30 cellular contexts compared by ENCODE assay signal in genomic region chr6:106225581-106225980, GRCh38.
DNase-seq lines count a peak whose midpoint lies in the region; ATAC-seq and TF ChIP-seq lines count a peak whose summit lies in the region.
"Had no signal": no experiment of that assay in that cellular context is flagged by ENCODE, and none has a peak within 500 bp of the region (broad histone marks: within the 10 kb centered on the region; RNA-seq: fewer than 3 reads in every experiment).

No MANE protein-coding gene starts in this region.

- TF ChIP-seq CTCF in activated B cell treated with CpG ODN at 0.5 μM for 24 hours (IDR thresholded peaks at IDR 0.05) (no peak), right lobe of liver (IDR thresholded peaks at IDR 0.05) (no peak)

- DNase-seq in DMS 273 (lab: John Stamatoyannopoulos, UW; ENCODE audit: unreplicated experiment) (peak; percentile 4), DMS 273 treated with DMSO at 0.1 percent for 48 hours (lab: John Stamatoyannopoulos, UW) (no peak), activated B cell treated with CpG ODN at 0.5 μM for 24 hours (no peak), right lobe of liver (no peak), nucleus accumbens (lab: John Stamatoyannopoulos, UW) (no peak)
- DNase-seq in CD4-positive, CD25-positive, alpha-beta regulatory T cell, result no peak
- DNase-seq in stimulated activated naive B cell treated with anti-CD40 and anti-IgM and Interleukin-4, amounts not matched to agents 10 μg/mL and 1 μg/mL and 100 μg/mL, for 72 hours, result no peak
- DNase-seq: activated CD4-positive, alpha-beta T cell treated with anti-CD3 and anti-CD28 coated beads for 1 hour; activated CD8-positive, alpha-beta T cell treated with anti-CD3 and anti-CD28 coated beads, Interleukin-2, amount 10 ng/mL, durations not matched to agents 7 days and 5 days; activated naive CD4-positive, alpha-beta T cell; amygdala; DMS79 treated with DMSO at 0.1 percent for 48 hours; GF-D8; glutamatergic neuron; H9; islet precursor cell; NCI-H1092; NCI-H2029; NCI-H526 treated with DMSO at 0.1 percent for 48 hours; right cardiac atrium; RPMI8226; stimulated activated CD4-positive, alpha-beta T cell treated with anti-CD3 and anti-CD28 coated beads, Interleukin-4, amount 100 ng/mL, for 1 hour had no signal

- no peaks in the 10 kb centered on the region for H3K27me3 Mint-ChIP-seq in CD4-positive, CD25-positive, alpha-beta regulatory T cell
- H3K27me3 Mint-ChIP-seq in activated B cell treated with CpG ODN at 0.5 μM for 24 hours, result no peaks in the 10 kb centered on the region
- H3K27me3 Mint-ChIP-seq in stimulated activated naive B cell treated with anti-CD40 and anti-IgM and Interleukin-4, amounts not matched to agents 10 μg/mL and 1 μg/mL and 100 μg/mL, for 72 hours, result no peaks in the 10 kb centered on the region
- H3K27me3 Mint-ChIP-seq: IgD-negative memory B cell had no signal

- no peak overlapping the region for H3K4me3 ChIP-seq in CD4-positive, CD25-positive, alpha-beta regulatory T cell (ENCODE audit: low read depth, low read length)
- H3K4me3 ChIP-seq in right lobe of liver, result no peak overlapping the region
- H3K4me3 ChIP-seq: lung, suprapubic skin had no signal

- intact Hi-C loops in activated B cell treated with CpG ODN at 0.5 μM for 24 hours (cut with micrococcal nuclease), result no loop called here
- intact Hi-C loops in right lobe of liver (cut with DNase I), result no loop called here

- no peak overlapping the region for H3K4me3 Mint-ChIP-seq in CD4-positive, CD25-positive, alpha-beta regulatory T cell
- H3K4me3 Mint-ChIP-seq in activated B cell treated with CpG ODN at 0.5 μM for 24 hours, result no peak overlapping the region
- no peak overlapping the region for H3K4me3 Mint-ChIP-seq in stimulated activated naive B cell treated with anti-CD40 and anti-IgM and Interleukin-4, amounts not matched to agents 10 μg/mL and 1 μg/mL and 100 μg/mL, for 72 hours
- H3K4me3 Mint-ChIP-seq: activated CD8-positive, alpha-beta T cell treated with anti-CD3 and anti-CD28 coated beads, Interleukin-2, amount 10 ng/mL, durations not matched to agents 7 days and 5 days; H9; IgD-negative memory B cell; neural crest cell had no signal

- H3K27ac Mint-ChIP-seq in CD4-positive, CD25-positive, alpha-beta regulatory T cell, result peak overlapping the region; percentile 6 to 49 (median 27)
- H3K27ac Mint-ChIP-seq in activated B cell treated with CpG ODN at 0.5 μM for 24 hours, result peak overlapping the region; percentile 21
- H3K27ac Mint-ChIP-seq in stimulated activated naive B cell treated with anti-CD40 and anti-IgM and Interleukin-4, amounts not matched to agents 10 μg/mL and 1 μg/mL and 100 μg/mL, for 72 hours, result no peak overlapping the region
- H3K27ac Mint-ChIP-seq: activated CD8-positive, alpha-beta T cell treated with anti-CD3 and anti-CD28 coated beads, Interleukin-2, amount 10 ng/mL, durations not matched to agents 7 days and 5 days; H9 had no signal

- no peak for TF ChIP-seq POLR2A in right lobe of liver (IDR thresholded peaks at IDR 0.05)
- TF ChIP-seq POLR2A in GM18505 (IDR thresholded peaks at IDR 0.05; ENCODE audit: borderline replicate concordance, extremely low read depth, insufficient read depth, insufficient read length), result no peak

- H3K9me3 Mint-ChIP-seq in CD4-positive, CD25-positive, alpha-beta regulatory T cell, result no peaks in the 10 kb centered on the region
- H3K9me3 Mint-ChIP-seq in activated B cell treated with CpG ODN at 0.5 μM for 24 hours, result no peaks in the 10 kb centered on the region
- no peaks in the 10 kb centered on the region for H3K9me3 Mint-ChIP-seq in stimulated activated naive B cell treated with anti-CD40 and anti-IgM and Interleukin-4, amounts not matched to agents 10 μg/mL and 1 μg/mL and 100 μg/mL, for 72 hours
- H3K9me3 Mint-ChIP-seq: IgD-negative memory B cell had no signal

- ATAC-seq in CD4-positive, CD25-positive, alpha-beta regulatory T cell (ENCODE audit: low read depth in 2 of 2), result no peak
- ATAC-seq in activated B cell treated with CpG ODN at 0.5 μM for 24 hours (ENCODE audit: low read depth) (no peak), right lobe of liver (peak; percentile 78 to 96 (median 88)), GM18505 (IDR thresholded peaks at IDR 0.05; ENCODE audit: unreplicated experiment) (no peak)
- no peak for ATAC-seq in stimulated activated naive B cell treated with anti-CD40 and anti-IgM and Interleukin-4, amounts not matched to agents 10 μg/mL and 1 μg/mL and 100 μg/mL, for 72 hours (replicated peaks)
- ATAC-seq: activated CD8-positive, alpha-beta T cell treated with anti-CD3 and anti-CD28 coated beads, Interleukin-2, amount 10 ng/mL, durations not matched to agents 7 days and 5 days; right cardiac atrium had no signal

- peaks cover 24 to 39% (median 28%) of the 10 kb centered on the region in 4 donors for H3K4me1 Mint-ChIP-seq in CD4-positive, CD25-positive, alpha-beta regulatory T cell
- peaks cover 7% of the 10 kb centered on the region for H3K4me1 Mint-ChIP-seq in activated B cell treated with CpG ODN at 0.5 μM for 24 hours
- peaks cover 2 to 21% of the 10 kb centered on the region in 2 donors for H3K4me1 Mint-ChIP-seq in stimulated activated naive B cell treated with anti-CD40 and anti-IgM and Interleukin-4, amounts not matched to agents 10 μg/mL and 1 μg/mL and 100 μg/mL, for 72 hours
- H3K4me1 Mint-ChIP-seq: neural crest cell had no signal

- H3K27ac ChIP-seq in CD4-positive, CD25-positive, alpha-beta regulatory T cell (ENCODE audit: insufficient read depth, low read length, poor library complexity, severe bottlenecking), result no peak overlapping the region
- peak overlapping the region in 2 of 3 donors; percentile 18 to 61 for H3K27ac ChIP-seq in right lobe of liver
- H3K27ac ChIP-seq: 22Rv1, epithelial cell of prostate, parathyroid adenoma, suprapubic skin had no signal

- no peaks in the 10 kb centered on the region for H3K36me3 ChIP-seq in CD4-positive, CD25-positive, alpha-beta regulatory T cell (ENCODE audit: control insufficient read depth, insufficient read depth, low read length)
- no peaks in the 10 kb centered on the region for H3K36me3 ChIP-seq in right lobe of liver

- POLR2A ChIA-PET in activated B cell treated with CpG ODN at 0.5 μM for 24 hours (lab: Charles Lee), result interaction anchor here (0.6 kb wide), 1 partner anchor 1693 kb away, joined by 5 read pairs; no protein-coding TSS in a partner anchor

- CTCF ChIA-PET in activated B cell treated with CpG ODN at 0.5 μM for 24 hours (lab: Charles Lee), result interaction anchor here (3.9 to 4.3 kb wide), 2 partner anchors 136 to 795 kb away, joined by 29 to 65 read pairs; no protein-coding TSS in a partner anchor

- peaks cover 3% of the 10 kb centered on the region for H3K4me1 ChIP-seq in CD4-positive, CD25-positive, alpha-beta regulatory T cell (ENCODE audit: control insufficient read depth, insufficient read depth, low read length, poor library complexity, severe bottlenecking)
- H3K4me1 ChIP-seq in right lobe of liver, result peaks cover 0 to 15% (median 2%) of the 10 kb centered on the region in 4 donors

- H3K27me3 ChIP-seq in CD4-positive, CD25-positive, alpha-beta regulatory T cell (ENCODE audit: control insufficient read depth, insufficient read depth, low read length), result no peaks in the 10 kb centered on the region
- no peaks in the 10 kb centered on the region for H3K27me3 ChIP-seq in right lobe of liver
- H3K27me3 ChIP-seq: suprapubic skin had no signal

- no peaks in the 10 kb centered on the region for H3K36me3 Mint-ChIP-seq in CD4-positive, CD25-positive, alpha-beta regulatory T cell
- H3K36me3 Mint-ChIP-seq in activated B cell treated with CpG ODN at 0.5 μM for 24 hours (ENCODE audit: low read depth), result peaks cover 23% of the 10 kb centered on the region
- peaks cover 20 to 29% of the 10 kb centered on the region in 2 donors for H3K36me3 Mint-ChIP-seq in stimulated activated naive B cell treated with anti-CD40 and anti-IgM and Interleukin-4, amounts not matched to agents 10 μg/mL and 1 μg/mL and 100 μg/mL, for 72 hours

- no peaks in the 10 kb centered on the region for H3K9me3 ChIP-seq in CD4-positive, CD25-positive, alpha-beta regulatory T cell (ENCODE audit: control insufficient read depth in 2 of 2, low read length in 2 of 2)
- no peaks in the 10 kb centered on the region for H3K9me3 ChIP-seq in right lobe of liver
- H3K9me3 ChIP-seq: suprapubic skin had no signal

Comparison
In these comparisons a context has a peak if more than half of its experiments do, and no peak if none do; other contexts are left out.
1. ATAC-seq: peak in right lobe of liver (4 of 4); none in CD4-positive, CD25-positive, alpha-beta regulatory T cell (0 of 2), activated B cell treated with CpG ODN at 0.5 μM for 24 hours (single experiment), GM18505 (single experiment) and stimulated activated naive B cell treated with anti-CD40 and anti-IgM and Interleukin-4, amounts not matched to agents 10 μg/mL and 1 μg/mL and 100 μg/mL, for 72 hours (0 of 2).